8 cellular contexts compared by ENCODE assay signal in genomic region chr19:18007605-18007938, GRCh38. TPM values are rescaled to one million over a fixed set of nuclear protein-coding genes. Genes with fewer than 3 reads are reported as not detected.
DNase-seq lines count a peak whose midpoint lies in the region; ATAC-seq and TF ChIP-seq lines count a peak whose summit lies in the region.

No MANE protein-coding gene starts in this region.

- peak overlapping the region; percentile 92 for H3K4me2 ChIP-seq in KMS-11

- no peaks in the 10 kb centered on the region; the same call in 1 of the 2 replicates for H4K20me1 ChIP-seq in KMS-11 (ENCODE audit: insufficient read depth)

- intact Hi-C loops in mucosa of descending colon (cut with DNase I, micrococcal nuclease): loop anchor here (2.0 to 5.0 kb wide), 2 partner anchors 50 to 51 kb away; no protein-coding TSS in a partner anchor

- no peaks in the 10 kb centered on the region for H3K9me3 ChIP-seq in mucosa of descending colon

- DNase-seq in coronary artery (ENCODE audit: low spot score) (peak; percentile 83), mucosa of descending colon (no peak), NCI-H1436 treated with DMSO at 0.1 percent for 48 hours (lab: John Stamatoyannopoulos, UW) (no peak)
- DNase-seq in NK-92 treated with Interleukin-12 subunit alpha and Interleukin-12 subunit beta, amount 100 ng/mL, for 24 hours (lab: John Stamatoyannopoulos, UW): no peak

- peak overlapping the region; percentile 44; the same call in 1 of the 2 replicates for H2AFZ ChIP-seq in KMS-11 (ENCODE audit: low read depth)

- H3K36me3 ChIP-seq in KMS-11 (ENCODE audit: insufficient read depth) (no peaks in the 10 kb centered on the region), mucosa of descending colon (ENCODE audit: low read depth) (peaks cover 13% of the 10 kb centered on the region)

- ATAC-seq in GM19395 (IDR thresholded peaks at IDR 0.05; ENCODE audit: unreplicated experiment) (peak; percentile 24), mucosa of descending colon (peak; percentile 41), GM18858 (IDR thresholded peaks at IDR 0.05; ENCODE audit: unreplicated experiment) (no peak), GM21423 (IDR thresholded peaks at IDR 0.05; ENCODE audit: unreplicated experiment) (no peak)

- H3K4me3 ChIP-seq in KMS-11 (IDR thresholded peaks at IDR 0.05; ENCODE audit: insufficient read depth, low read depth, low read length) (no peak overlapping the region), coronary artery (peak overlapping the region; percentile 83), mucosa of descending colon (no peak overlapping the region)

- no peaks in the 10 kb centered on the region for H3K27me3 ChIP-seq in KMS-11 (ENCODE audit: insufficient read depth, low read depth)

- TF ChIP-seq CTCF in KMS-11 (conservative IDR thresholded peaks at IDR 0.05; ENCODE audit: low read depth, low read length) (no peak), coronary artery (IDR thresholded peaks at IDR 0.05) (no peak), mucosa of descending colon (IDR thresholded peaks at IDR 0.05) (no peak)

- H3K79me2 ChIP-seq in KMS-11 (ENCODE audit: insufficient read depth, low read depth): no peaks in the 10 kb centered on the region

- peak overlapping the region; percentile 24; the same call in 1 of the 2 replicates for H3K27ac ChIP-seq in KMS-11
- peak overlapping the region; percentile 87 to 94 for H3K27ac ChIP-seq in coronary artery

- 0 out of 2 replicates have a peak overlapping the region, but pooled peaks have one; percentile 13 for H3K9ac ChIP-seq in KMS-11

- H3K4me1 ChIP-seq in KMS-11 (ENCODE audit: low read depth, poor library complexity, severe bottlenecking) (peaks cover 18% of the 10 kb centered on the region), mucosa of descending colon (ENCODE audit: low read depth) (no peaks in the 10 kb centered on the region)

RNA-seq across cellular contexts. Expression of gene ARRDC2, which starts 0.4 kb away (rescaled TPM):
- 10 to 100 TPM; 26.4 to 31.1 (median 30.8) TPM for total RNA-seq in mucosa of descending colon

RNA-seq across cellular contexts. Expression of gene KCNN1, which starts 40.7 kb away (rescaled TPM):
- under 1 TPM in 1 of 3 donors, not detected in 2; 0.79 TPM for total RNA-seq in mucosa of descending colon

Comparison
In these comparisons a context has a peak if more than half of its experiments do, and no peak if none do; other contexts are left out.
1. ATAC-seq: peak in GM19395 (single experiment) and mucosa of descending colon (single experiment); none in GM18858 (single experiment) and GM21423 (single experiment).